Comparison of ENCODE assay signal across 9 cellular contexts in the genomic region with DNA sequence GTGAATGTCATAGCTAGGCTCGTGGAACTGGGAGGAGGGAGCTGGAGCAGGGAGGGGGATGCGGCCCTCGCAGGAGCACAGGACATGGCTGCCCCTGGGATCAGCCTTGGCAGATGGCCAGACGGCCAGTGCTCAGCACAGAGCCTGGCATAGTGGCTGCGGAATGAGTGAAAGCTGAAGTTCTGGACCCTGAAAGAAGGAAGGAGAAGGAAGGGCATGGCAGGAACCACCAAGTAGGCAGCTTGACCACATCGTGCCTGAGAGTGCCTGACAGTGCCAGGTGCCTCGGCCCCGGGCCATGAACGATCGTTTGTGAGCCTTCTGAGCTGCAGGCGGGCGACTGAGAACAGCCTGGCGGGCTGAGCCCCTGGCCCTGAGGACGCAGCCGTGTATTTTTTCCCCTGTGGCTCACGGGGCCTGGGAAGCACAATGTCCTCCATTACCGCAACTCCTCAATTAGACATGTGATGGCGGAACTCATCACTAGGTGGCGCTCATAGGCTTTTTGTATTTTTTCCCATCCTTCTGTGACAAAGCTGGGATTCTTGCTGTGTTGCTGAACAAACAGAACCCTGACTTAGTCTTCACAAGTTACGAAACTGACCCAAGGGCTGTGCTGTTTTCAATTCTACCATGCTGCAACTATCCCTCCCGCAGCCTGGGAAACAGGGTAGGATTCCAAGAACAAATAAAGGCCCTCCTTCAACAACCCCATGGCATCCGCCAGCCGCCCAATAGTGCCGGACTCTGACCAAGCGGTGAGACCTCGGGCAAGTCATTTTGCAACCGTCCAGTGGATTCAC. TPM values are rescaled to one million over a fixed set of nuclear protein-coding genes. Genes with fewer than 3 reads are reported as not detected.
DNase-seq lines count a peak whose midpoint lies in the region; ATAC-seq, FAIRE-seq and TF ChIP-seq lines count a peak whose summit lies in the region.
"Had no signal": no experiment of that assay in that cellular context is flagged by ENCODE, and none has a peak within 500 bp of the region (broad histone marks: within the 10 kb centered on the region; RNA-seq: fewer than 3 reads in every experiment).

No MANE protein-coding gene starts in this region.

- CTCF ChIA-PET in activated CD8-positive, alpha-beta T cell treated with anti-CD3 and anti-CD28 coated beads, Interleukin-2, amount 10 ng/mL, durations not matched to agents 7 days and 5 days (lab: Charles Lee) = interaction anchor here (0.8 to 6.5 kb wide), 21 partner anchors 10 to 333 kb away, joined by 3 to 78 read pairs (median 5); a partner anchor contains a TSS
- CTCF ChIA-PET in endothelial cell of umbilical vein (lab: Charles Lee) = interaction anchor here (0.6 to 16.7 kb wide), 25 partner anchors 9 to 1634 kb away, joined by 3 to 918 read pairs (median 5); a partner anchor contains a TSS

- peaks cover 7% of the 10 kb centered on the region for H3K27me3 Mint-ChIP-seq in activated CD8-positive, alpha-beta T cell treated with anti-CD3 and anti-CD28 coated beads, Interleukin-2, amount 10 ng/mL, durations not matched to agents 7 days and 5 days (ENCODE audit: low read depth)

- H3K27ac Mint-ChIP-seq in activated CD8-positive, alpha-beta T cell treated with anti-CD3 and anti-CD28 coated beads, Interleukin-2, amount 10 ng/mL, durations not matched to agents 7 days and 5 days = peak overlapping the region; percentile 58
- H3K27ac Mint-ChIP-seq: activated naive CD4-positive, alpha-beta T cell treated with anti-CD3 and anti-CD28 coated beads, Interleukin-2, amount 50 U/mL, for 24 hours had no signal

- POLR2A ChIA-PET in activated CD8-positive, alpha-beta T cell treated with anti-CD3 and anti-CD28 coated beads, Interleukin-2, amount 10 ng/mL, durations not matched to agents 7 days and 5 days (lab: Charles Lee) = interaction anchor here (0.7 kb wide), 2 partner anchors 39 to 45 kb away, joined by 3 read pairs; no protein-coding TSS in a partner anchor
- POLR2A ChIA-PET in endothelial cell of umbilical vein (lab: Charles Lee) = interaction anchor here (0.7 to 0.9 kb wide), 2 partner anchors 72 to 113 kb away, joined by 3 read pairs; no protein-coding TSS in a partner anchor

- peaks cover 0 to 1% of the 10 kb centered on the region in 2 experiments for H3K27me3 ChIP-seq in endothelial cell of umbilical vein (ENCODE audit: control insufficient read depth in 2 of 2, insufficient read depth in 2 of 2, low read length in 2 of 2)

- peak overlapping the region; percentile 21 for H3K9ac ChIP-seq in endothelial cell of umbilical vein (replicated peaks; ENCODE audit: extremely low read depth, insufficient read depth, low read length)

- H3K36me3 ChIP-seq in endothelial cell of umbilical vein (ENCODE audit: control insufficient read depth in 2 of 2, extremely low read depth in 1 of 2, insufficient read depth in 2 of 2, low read length in 2 of 2) = no peaks in the 10 kb centered on the region

- no peaks in the 10 kb centered on the region for H4K20me1 ChIP-seq in endothelial cell of umbilical vein (replicated peaks; ENCODE audit: control insufficient read depth, extremely low read depth, insufficient read depth, low read length)

- H3K9me3 Mint-ChIP-seq in activated CD8-positive, alpha-beta T cell treated with anti-CD3 and anti-CD28 coated beads, Interleukin-2, amount 10 ng/mL, durations not matched to agents 7 days and 5 days (ENCODE audit: insufficient read depth) = no peaks in the 10 kb centered on the region
- H3K9me3 Mint-ChIP-seq: activated naive CD4-positive, alpha-beta T cell treated with anti-CD3 and anti-CD28 coated beads, Interleukin-2, amount 50 U/mL, for 24 hours had no signal

- H3K79me2 ChIP-seq in endothelial cell of umbilical vein (ENCODE audit: control insufficient read depth, insufficient read depth, low read length) = no peaks in the 10 kb centered on the region

- DNase-seq in DMS114 treated with DMSO at 0.1 percent for 48 hours (lab: John Stamatoyannopoulos, UW; ENCODE audit: unreplicated experiment) (peak; percentile 66), NCI-H526 treated with DMSO at 0.1 percent for 48 hours (lab: John Stamatoyannopoulos, UW) (peak; percentile 56), endothelial cell of umbilical vein (ENCODE audit: low read depth, low spot score) (peak; percentile 87), midbrain (lab: John Stamatoyannopoulos, UW) (peak; percentile 88)
- DNase-seq in activated CD8-positive, alpha-beta T cell treated with anti-CD3 and anti-CD28 coated beads, Interleukin-2, amount 10 ng/mL, durations not matched to agents 7 days and 5 days = peak; percentile 76
- peak; percentile 14 to 38 for DNase-seq in stimulated activated CD8-positive, alpha-beta memory T cell treated with anti-CD3 and anti-CD28 coated beads, Interleukin-2, amount 100 ng/mL, for 48 hours (ENCODE audit: low read depth in 2 of 2)

- peak overlapping the region; percentile 12 for H3K4me2 ChIP-seq in endothelial cell of umbilical vein (ENCODE audit: insufficient read depth, low read length)

- ATAC-seq in HG03432 (IDR thresholded peaks at IDR 0.05; ENCODE audit: unreplicated experiment) (peak; percentile 66), GM21737 (IDR thresholded peaks at IDR 0.05; ENCODE audit: unreplicated experiment) (no peak)
- ATAC-seq in activated CD8-positive, alpha-beta T cell treated with anti-CD3 and anti-CD28 coated beads, Interleukin-2, amount 10 ng/mL, durations not matched to agents 7 days and 5 days = peak; percentile 63

- H3K4me3 Mint-ChIP-seq in activated CD8-positive, alpha-beta T cell treated with anti-CD3 and anti-CD28 coated beads, Interleukin-2, amount 10 ng/mL, durations not matched to agents 7 days and 5 days = no peak overlapping the region
- H3K4me3 Mint-ChIP-seq: activated naive CD4-positive, alpha-beta T cell treated with anti-CD3 and anti-CD28 coated beads, Interleukin-2, amount 50 U/mL, for 24 hours had no signal

- peak overlapping the region; percentile 15 for H3K27ac ChIP-seq in endothelial cell of umbilical vein (ENCODE audit: insufficient read depth, low read depth, low read length)

- dilution Hi-C loops in endothelial cell of umbilical vein (cut with MboI; ENCODE audit: extremely low pct_ligation_motif_present, low sequenced_read_pairs) = no loop called here

- FAIRE-seq in endothelial cell of umbilical vein (lab: Jason Lieb, UNC) = peak; percentile 85

- no peaks in the 10 kb centered on the region for H3K9me3 ChIP-seq in endothelial cell of umbilical vein (replicated peaks; ENCODE audit: control insufficient read depth, insufficient read depth, low read length)

- H3K4me3 ChIP-seq in endothelial cell of umbilical vein (replicated peaks in 1 of 3; ENCODE audit: insufficient read depth in 1 of 3, low read depth in 1 of 3, low read length in 3 of 3) = no peak overlapping the region

- intact Hi-C loops in endothelial cell of umbilical vein (cut with micrococcal nuclease) = loop anchor here (1.0 to 2.0 kb wide), 4 partner anchors 46 to 1635 kb away; a partner anchor contains a TSS

- TF ChIP-seq POLR2A in endothelial cell of umbilical vein (IDR thresholded peaks at IDR 0.05; ENCODE audit: low read depth, low read length) = no peak

- H3K4me1 Mint-ChIP-seq in activated CD8-positive, alpha-beta T cell treated with anti-CD3 and anti-CD28 coated beads, Interleukin-2, amount 10 ng/mL, durations not matched to agents 7 days and 5 days (ENCODE audit: low read depth) = peaks cover 20% of the 10 kb centered on the region
- H3K4me1 Mint-ChIP-seq: activated naive CD4-positive, alpha-beta T cell treated with anti-CD3 and anti-CD28 coated beads, Interleukin-2, amount 50 U/mL, for 24 hours had no signal

- no peaks in the 10 kb centered on the region for H3K9me1 ChIP-seq in endothelial cell of umbilical vein (replicated peaks; ENCODE audit: control insufficient read depth, extremely low read depth, insufficient read depth, low read length)

- H2AFZ ChIP-seq in endothelial cell of umbilical vein (ENCODE audit: low read depth, low read length) = peak overlapping the region; percentile 99

- no TSS peak for BruUV-seq in endothelial cell of umbilical vein (replicated peaks; lab: Mats Ljungman, UMichigan)

- peaks cover 25% of the 10 kb centered on the region for H3K4me1 ChIP-seq in endothelial cell of umbilical vein (ENCODE audit: control insufficient read depth, extremely low read depth, insufficient read depth, low read length)

- peak; percentile 71 to 79 for TF ChIP-seq CTCF in endothelial cell of umbilical vein (IDR thresholded peaks at IDR 0.05; ENCODE audit: extremely low read depth in 1 of 2, insufficient read depth in 1 of 2, low read depth in 1 of 2, low read length in 2 of 2)

- H3K36me3 Mint-ChIP-seq in activated CD8-positive, alpha-beta T cell treated with anti-CD3 and anti-CD28 coated beads, Interleukin-2, amount 10 ng/mL, durations not matched to agents 7 days and 5 days (ENCODE audit: low read depth) = no peaks in the 10 kb centered on the region
- H3K36me3 Mint-ChIP-seq: activated naive CD4-positive, alpha-beta T cell treated with anti-CD3 and anti-CD28 coated beads, Interleukin-2, amount 50 U/mL, for 24 hours had no signal

RNA-seq across cellular contexts. Expression of a gene that starts 29.9 kb away (rescaled TPM):
- not detected for total RNA-seq in activated CD8-positive, alpha-beta T cell treated with anti-CD3 and anti-CD28 coated beads, Interleukin-2, amount 10 ng/mL, durations not matched to agents 7 days and 5 days
- not detected in 2 replicates for total RNA-seq in endothelial cell of umbilical vein
- polyA plus RNA-seq in endothelial cell of umbilical vein = not detected in 2 replicates
- polyA plus RNA-seq in endothelial cell of umbilical vein (2011; cell fraction: cytosol; rRNA removed) = not detected in 2 replicates
- not detected in 2 replicates for polyA plus RNA-seq in endothelial cell of umbilical vein (2011; cell fraction: nucleus; rRNA removed)
- not detected in 2 replicates for polyA plus RNA-seq in endothelial cell of umbilical vein (2012)
- polyA minus RNA-seq in endothelial cell of umbilical vein = not detected in 2 replicates
- not detected for polyA minus RNA-seq in endothelial cell of umbilical vein (2011; cell fraction: cytosol; rRNA and poly(A)+ RNA removed)
- polyA minus RNA-seq in endothelial cell of umbilical vein (2011; cell fraction: nucleus; rRNA and poly(A)+ RNA removed) = not detected in 2 replicates

RNA-seq across cellular contexts. Expression of a gene that starts 48.2 kb away (rescaled TPM):
- total RNA-seq in activated CD8-positive, alpha-beta T cell treated with anti-CD3 and anti-CD28 coated beads, Interleukin-2, amount 10 ng/mL, durations not matched to agents 7 days and 5 days = under 1 TPM in 1 of 2 experiments, not detected in 1; 0.05 TPM
- not detected in 2 replicates for total RNA-seq in endothelial cell of umbilical vein
- not detected in 2 replicates for polyA plus RNA-seq in endothelial cell of umbilical vein
- not detected in 2 replicates for polyA plus RNA-seq in endothelial cell of umbilical vein (2011; cell fraction: cytosol; rRNA removed)
- polyA plus RNA-seq in endothelial cell of umbilical vein (2011; cell fraction: nucleus; rRNA removed) = not detected in 2 replicates
- polyA plus RNA-seq in endothelial cell of umbilical vein (2012) = not detected in 2 replicates
- not detected in 2 replicates for polyA minus RNA-seq in endothelial cell of umbilical vein
- polyA minus RNA-seq in endothelial cell of umbilical vein (2011; cell fraction: cytosol; rRNA and poly(A)+ RNA removed) = not detected
- not detected in 2 replicates for polyA minus RNA-seq in endothelial cell of umbilical vein (2011; cell fraction: nucleus; rRNA and poly(A)+ RNA removed)

Comparison
In these comparisons a context has a peak if more than half of its experiments do, and no peak if none do; other contexts are left out.
1. DNase-seq: peak in every context shown above with its lines; median percentile 88 in midbrain; 87 in endothelial cell of umbilical vein; 76 in activated CD8-positive, alpha-beta T cell treated with anti-CD3 and anti-CD28 coated beads, Interleukin-2, amount 10 ng/mL, durations not matched to agents 7 days and 5 days; 66 in DMS114 treated with DMSO at 0.1 percent for 48 hours; 56 in NCI-H526 treated with DMSO at 0.1 percent for 48 hours; 26 in stimulated activated CD8-positive, alpha-beta memory T cell treated with anti-CD3 and anti-CD28 coated beads, Interleukin-2, amount 100 ng/mL, for 48 hours.